In genomic region chr7:30276203-30276900, GRCh38 we compare ENCODE assay signal across 7 cellular contexts. TPM values are rescaled to one million over a fixed set of nuclear protein-coding genes. Genes with fewer than 3 reads are reported as not detected.
DNase-seq lines count a peak whose midpoint lies in the region; ATAC-seq and TF ChIP-seq lines count a peak whose summit lies in the region.

No MANE protein-coding gene starts in this region.

- H3K4me2 ChIP-seq in OCI-LY1 (ENCODE audit: low read length) = peak overlapping the region; percentile 60; the same call in 1 of the 2 replicates

- no peaks in the 10 kb centered on the region for H3K79me2 ChIP-seq in OCI-LY1 (ENCODE audit: insufficient read depth, low read length)

- no peak for TF ChIP-seq POLR2A in ovary (IDR thresholded peaks at IDR 0.05)
- no peak for TF ChIP-seq POLR2A in lower leg skin (IDR thresholded peaks at IDR 0.05)

- no peaks in the 10 kb centered on the region for H4K20me1 ChIP-seq in OCI-LY1 (ENCODE audit: insufficient read depth, low read length)

- TF ChIP-seq CTCF in GM06990 (IDR thresholded peaks at IDR 0.05; ENCODE audit: insufficient read depth, low read length, poor library complexity, severe bottlenecking) (peak; percentile 71), OCI-LY1 (IDR thresholded peaks at IDR 0.05; ENCODE audit: low read length) (peak; percentile 99), foreskin fibroblast (IDR thresholded peaks at IDR 0.05; ENCODE audit: low read depth, low read length) (peak; percentile 80), ovary (IDR thresholded peaks at IDR 0.05) (peak; percentile 44 to 57 (median 49)), lower leg skin (IDR thresholded peaks at IDR 0.05) (peak in 1 of 3 donors; percentile 24)

- H3K4me1 ChIP-seq in OCI-LY1 (ENCODE audit: insufficient read depth, low read length, severe bottlenecking) = peaks cover 75% of the 10 kb centered on the region
- no peaks in the 10 kb centered on the region for H3K4me1 ChIP-seq in ovary (ENCODE audit: insufficient read depth)

- no peaks in the 10 kb centered on the region for H3K9me2 ChIP-seq in OCI-LY1 (ENCODE audit: low read depth, low read length)

- H3K9me3 ChIP-seq in OCI-LY1 (ENCODE audit: low read length) (no peaks in the 10 kb centered on the region), ovary (no peaks in the 10 kb centered on the region)

- intact Hi-C loops in ovary (cut with DNase I) (loop anchor here in 3 of 4 donors (5.0 to 10.0 kb wide), 4 partner anchors 158 to 466 kb away; no protein-coding TSS in a partner anchor), lower leg skin (cut with DNase I; ENCODE audit: low total_unique reads) (loop anchor here (5.0 kb wide), 1 partner anchor 404 kb away; no protein-coding TSS in a partner anchor)

- peak overlapping the region; percentile 91 for H3K27ac ChIP-seq in OCI-LY1 (ENCODE audit: low read depth, low read length, poor library complexity, severe bottlenecking)
- no peak overlapping the region for H3K27ac ChIP-seq in ovary

- peak; percentile 56 for ATAC-seq in HG02885 (IDR thresholded peaks at IDR 0.05; ENCODE audit: poor library complexity, unreplicated experiment)

- peak overlapping the region; percentile 60 for H3K9ac ChIP-seq in OCI-LY1 (ENCODE audit: low read length)

- H3K36me3 ChIP-seq in GM06990 (ENCODE audit: control insufficient read depth, insufficient read depth, low read length) (no peaks in the 10 kb centered on the region), OCI-LY1 (ENCODE audit: insufficient read depth, low read length) (no peaks in the 10 kb centered on the region), ovary (no peaks in the 10 kb centered on the region)

- no peaks in the 10 kb centered on the region for H3F3A ChIP-seq in OCI-LY1 (ENCODE audit: insufficient read depth, low read length)

- no peak overlapping the region for H2AFZ ChIP-seq in OCI-LY1 (ENCODE audit: low read length)

- no peak for TF ChIP-seq EP300 in ovary (IDR thresholded peaks at IDR 0.05)

- H3K4me3 ChIP-seq in GM06990 (replicated peaks; ENCODE audit: low read depth, low read length) (no peak overlapping the region), OCI-LY1 (ENCODE audit: low read depth, low read length, poor library complexity, severe bottlenecking) (no peak overlapping the region), foreskin fibroblast (ENCODE audit: low read depth in 1 of 2, low read length in 2 of 2) (no peak overlapping the region), ovary (no peak overlapping the region), lower leg skin (ENCODE audit: low read depth, poor library complexity, severe bottlenecking) (no peak overlapping the region)

- no peak for DNase-seq in GM06990 (ENCODE audit: extremely low read depth, insufficient read length)
- DNase-seq in activated T-helper 1 cell treated with anti-CD3 and anti-CD28 coated beads, Interleukin-2, amount 50 U/mL, for 16 hours (ENCODE audit: low read depth in 1 of 2, low spot score in 1 of 2) = peak; percentile 9 to 29
- DNase-seq in foreskin fibroblast = peak; percentile 35 to 72
- peak; percentile 23 to 51 (median 41) for DNase-seq in ovary
- no peak for DNase-seq in lower leg skin (ENCODE audit: low spot score in 2 of 2)

- 79 to 85% (median 81%) methylated on average over 9 of the region's 9 CpGs for WGBS in ovary, 3 donors
- 86 to 90% methylated on average over 9 of the region's 9 CpGs for WGBS in lower leg skin, 2 donors

- H3K27me3 ChIP-seq in GM06990 (replicated peaks; ENCODE audit: control insufficient read depth, insufficient read depth, low read length) (no peaks in the 10 kb centered on the region), OCI-LY1 (ENCODE audit: insufficient read depth, low read length) (no peaks in the 10 kb centered on the region), ovary (no peaks in the 10 kb centered on the region)

RNA-seq across cellular contexts. Expression of gene ZNRF2, which starts 8.0 kb away (rescaled TPM):
- 10 to 100 TPM in 6 of 7 donors, 1 to 10 TPM in 1; 9.8 to 24.8 (median 12.1) TPM for total RNA-seq in ovary
- 1 to 10 TPM; 3.0 to 8.6 TPM for polyA plus RNA-seq in ovary
- 10 to 100 TPM; 32.9 to 43.1 (median 35.4) TPM for total RNA-seq in lower leg skin

Comparison
In these comparisons a context has a peak if more than half of its experiments do, and no peak if none do; other contexts are left out.
1. DNase-seq: peak in activated T-helper 1 cell treated with anti-CD3 and anti-CD28 coated beads, Interleukin-2, amount 50 U/mL, for 16 hours (2 of 2), foreskin fibroblast (2 of 2) and ovary (5 of 5); none in GM06990 (single experiment) and lower leg skin (0 of 2).